7 cellular contexts compared by ENCODE assay signal in genomic region chr10:5283305-5284158, GRCh38.
DNase-seq lines count a peak whose midpoint lies in the region; ATAC-seq and TF ChIP-seq lines count a peak whose summit lies in the region.

No MANE protein-coding gene starts in this region.

- H3T11ph ChIP-seq in H9 (ENCODE audit: low read length), result no peak overlapping the region

- TF ChIP-seq CTCF in GM12864 (IDR thresholded peaks at IDR 0.05; ENCODE audit: low read depth, low read length, missing control alignments) (peak; percentile 66), H9 (conservative IDR thresholded peaks at IDR 0.05) (peak; percentile 69), VCaP (conservative IDR thresholded peaks at IDR 0.05) (peak; percentile 86), coronary artery (IDR thresholded peaks at IDR 0.05) (peak; percentile 57), right lobe of liver (IDR thresholded peaks at IDR 0.05) (peak; percentile 68 to 84 (median 72))

- peaks cover under 1 to 34% of the 10 kb centered on the region in 2 experiments; a peak in 2 of 5 replicates for H3K9me3 Mint-ChIP-seq in H9
- no peaks in the 10 kb centered on the region for H3K9me3 Mint-ChIP-seq in stimulated activated naive CD8-positive, alpha-beta T cell treated with anti-CD3 and anti-CD28 coated beads, Interleukin-15, amount 100 ng/mL, for 72 hours

- WGBS in H9 (ENCODE audit: extremely low coverage, insufficient read length, low lambda C conversion rate), result no CpG with 5 or more reads among the region's 14 CpGs
- WGBS in right lobe of liver (ENCODE audit: insufficient coverage, low coverage, low lambda C conversion rate, missing lambda C conversion rate), result 16% methylated on average over 14 of the region's 14 CpGs

- peak overlapping the region; percentile 22 for H4K5ac ChIP-seq in H9 (ENCODE audit: insufficient read length, low read depth, low read length)

- no peak overlapping the region for H4K91ac ChIP-seq in H9 (ENCODE audit: insufficient read length, low read depth, low read length)

- peaks cover 7% of the 10 kb centered on the region; the same call in 1 of the 2 replicates for H3K4me1 ChIP-seq in H9 (ENCODE audit: insufficient read depth, low read length)
- H3K4me1 ChIP-seq in right lobe of liver, result peaks cover 0 to 9% (median 0%) of the 10 kb centered on the region in 4 donors

- H3K9me3 ChIP-seq in H9 (ENCODE audit: control insufficient read depth, low read depth, low read length) (no peaks in the 10 kb centered on the region), right lobe of liver (no peaks in the 10 kb centered on the region)

- H2BK12ac ChIP-seq in H9 (ENCODE audit: insufficient read length, low read depth, low read length), result no peak overlapping the region

- H3K27ac ChIP-seq in H9 (ENCODE audit: insufficient read length, low read depth, low read length) (no peak overlapping the region), VCaP (no peak overlapping the region), coronary artery (no peak overlapping the region), right lobe of liver (peak overlapping the region in 2 of 3 donors; percentile 14 to 28)

- no peak overlapping the region for H3K4me3 Mint-ChIP-seq in H9
- H3K4me3 Mint-ChIP-seq in stimulated activated naive CD8-positive, alpha-beta T cell treated with anti-CD3 and anti-CD28 coated beads, Interleukin-15, amount 100 ng/mL, for 72 hours, result no peak overlapping the region

- no peak overlapping the region for H3K14ac ChIP-seq in H9 (ENCODE audit: insufficient read depth, low read length)

- no peak overlapping the region for H2BK15ac ChIP-seq in H9 (ENCODE audit: low read depth, low read length)

- no peak overlapping the region for H2BK20ac ChIP-seq in H9 (ENCODE audit: low read depth, low read length, poor library complexity, severe bottlenecking)

- H2AK5ac ChIP-seq in H9 (ENCODE audit: insufficient read length, low read length), result no peak overlapping the region

- no peak for DNase-seq in GM12864 (ENCODE audit: low read depth)
- DNase-seq in H9, result peak; percentile 70
- DNase-seq in NAMALWA (ENCODE audit: low spot score), result peak; percentile 62
- no peak for DNase-seq in coronary artery (ENCODE audit: low spot score)
- peak; percentile 70 to 84 (median 70) for DNase-seq in right lobe of liver
- DNase-seq in stimulated activated naive CD8-positive, alpha-beta T cell treated with anti-CD3 and anti-CD28 coated beads, Interleukin-15, amount 100 ng/mL, for 72 hours, result peak in 1 of 2 donors; percentile 47

- peak overlapping the region; percentile 99 for H2AFZ ChIP-seq in H9 (ENCODE audit: low read length)

- no peak overlapping the region for H3K27ac Mint-ChIP-seq in H9
- H3K27ac Mint-ChIP-seq in stimulated activated naive CD8-positive, alpha-beta T cell treated with anti-CD3 and anti-CD28 coated beads, Interleukin-15, amount 100 ng/mL, for 72 hours, result no peak overlapping the region

- H3K18ac ChIP-seq in H9 (ENCODE audit: insufficient read length, low read depth, low read length), result peak overlapping the region; percentile 80

- no peak overlapping the region for H2BK5ac ChIP-seq in H9 (ENCODE audit: insufficient read length, low read length)

- intact Hi-C loops in right lobe of liver (cut with DNase I), result no loop called here

- no peak overlapping the region for H3K23ac ChIP-seq in H9 (ENCODE audit: insufficient read length, low read depth, low read length)

- H4K8ac ChIP-seq in H9 (replicated peaks; ENCODE audit: insufficient read length, low read depth, low read length), result no peak overlapping the region

- H3K4me2 ChIP-seq in H9 (ENCODE audit: insufficient read depth, insufficient read length, low read length), result no peak overlapping the region

- H3K4me3 ChIP-seq in GM12864 (ENCODE audit: low read depth, low read length) (no peak overlapping the region), coronary artery (peak overlapping the region; percentile 30), right lobe of liver (no peak overlapping the region)

- no peaks in the 10 kb centered on the region for H3K36me3 ChIP-seq in right lobe of liver

- peaks cover 10 to 16% of the 10 kb centered on the region in 2 experiments for H3K4me1 Mint-ChIP-seq in H9
- H3K4me1 Mint-ChIP-seq in stimulated activated naive CD8-positive, alpha-beta T cell treated with anti-CD3 and anti-CD28 coated beads, Interleukin-15, amount 100 ng/mL, for 72 hours, result peaks cover 20% of the 10 kb centered on the region

- no peaks in the 10 kb centered on the region for H4K20me1 ChIP-seq in H9 (ENCODE audit: control insufficient read depth, insufficient read depth, insufficient read length)

- no peak overlapping the region for H3K56ac ChIP-seq in H9 (ENCODE audit: insufficient read length, low read depth, low read length)

- H3K79me2 ChIP-seq in H9 (ENCODE audit: insufficient read depth, low read length), result no peaks in the 10 kb centered on the region

- no peak overlapping the region for H3K9ac ChIP-seq in H9 (ENCODE audit: extremely low read depth, insufficient read length, low read length)

- no peaks in the 10 kb centered on the region for H3K36me3 Mint-ChIP-seq in H9 (ENCODE audit: insufficient read depth in 1 of 3, low read depth in 3 of 3)

- H3K4ac ChIP-seq in H9 (ENCODE audit: low read depth, low read length), result no peak overlapping the region

- H3K79me1 ChIP-seq in H9 (ENCODE audit: insufficient read depth, low read depth, low read length, poor library complexity, severe bottlenecking), result no peaks in the 10 kb centered on the region

- H3K27me3 Mint-ChIP-seq in H9 (ENCODE audit: low read depth), result peaks cover 2% of the 10 kb centered on the region; the same call in 1 of the 2 replicates
- no peaks in the 10 kb centered on the region for H3K27me3 Mint-ChIP-seq in stimulated activated naive CD8-positive, alpha-beta T cell treated with anti-CD3 and anti-CD28 coated beads, Interleukin-15, amount 100 ng/mL, for 72 hours

- H2BK120ac ChIP-seq in H9 (ENCODE audit: low read depth, low read length, poor library complexity, severe bottlenecking), result no peak overlapping the region

- no peak for TF ChIP-seq POLR2A in right lobe of liver (IDR thresholded peaks at IDR 0.05)

- no peaks in the 10 kb centered on the region for H3K27me3 ChIP-seq in H9 (ENCODE audit: insufficient read depth, low read length)
- H3K27me3 ChIP-seq in right lobe of liver, result no peaks in the 10 kb centered on the region

- peak; percentile 96 to 99 (median 98) for ATAC-seq in right lobe of liver
- ATAC-seq in stimulated activated naive CD8-positive, alpha-beta T cell treated with anti-CD3 and anti-CD28 coated beads, Interleukin-15, amount 100 ng/mL, for 72 hours, result peak; percentile 83

- no peaks in the 10 kb centered on the region for H3K23me2 ChIP-seq in H9 (ENCODE audit: insufficient read length, low read depth, low read length, poor library complexity, severe bottlenecking)

Comparison
In these comparisons a context has a peak if more than half of its experiments do, and no peak if none do; other contexts are left out.
1. DNase-seq: peak in H9 (single experiment), NAMALWA (single experiment) and right lobe of liver (3 of 3); none in GM12864 (single experiment) and coronary artery (single experiment).
2. H3K27ac ChIP-seq: peak in right lobe of liver (2 of 3); none in H9 (single experiment), VCaP (single experiment) and coronary artery (0 of 2).
3. Peak in every context shown above with its lines, with median percentiles within 50 percentile points of each other: CTCF ChIP-seq.